8 cellular contexts compared by ENCODE assay signal in genomic region chr6:138004423-138005287, GRCh38.
DNase-seq lines count a peak whose midpoint lies in the region; ATAC-seq and TF ChIP-seq lines count a peak whose summit lies in the region.

No MANE protein-coding gene starts in this region.

- peak; percentile 41 for ATAC-seq in HG02798 (IDR thresholded peaks at IDR 0.05; ENCODE audit: poor library complexity, unreplicated experiment)
- ATAC-seq in HG03108 (IDR thresholded peaks at IDR 0.05; ENCODE audit: unreplicated experiment), result no peak

- DNase-seq in NCI-H510A treated with DMSO at 0.1 percent for 48 hours (lab: John Stamatoyannopoulos, UW), result peak; percentile 48
- no peak for DNase-seq in NCI-H510A (lab: John Stamatoyannopoulos, UW)
- DNase-seq in OCI-M1 (lab: John Stamatoyannopoulos, UW), result peak; percentile 77
- peak; percentile 62 for DNase-seq in epithelial cell of esophagus (ENCODE audit: low read depth)
- DNase-seq in pons (ENCODE audit: low spot score), result peak; percentile 41
- no peak for DNase-seq in NCI-H2227 (lab: John Stamatoyannopoulos, UW; ENCODE audit: unreplicated experiment)

- peak; percentile 56 for TF ChIP-seq CTCF in epithelial cell of esophagus (IDR thresholded peaks at IDR 0.05; ENCODE audit: insufficient read depth, low read depth, low read length, missing control alignments)

- H3K4me3 ChIP-seq in epithelial cell of esophagus (ENCODE audit: low read length), result no peak overlapping the region

Comparison
In these comparisons a context has a peak if more than half of its experiments do, and no peak if none do; other contexts are left out.
1. DNase-seq: peak in NCI-H510A treated with DMSO at 0.1 percent for 48 hours (single experiment), OCI-M1 (single experiment), epithelial cell of esophagus (single experiment) and pons (single experiment); none in NCI-H510A (single experiment) and NCI-H2227 (single experiment).